2 cellular contexts compared by ENCODE assay signal in the genomic region with DNA sequence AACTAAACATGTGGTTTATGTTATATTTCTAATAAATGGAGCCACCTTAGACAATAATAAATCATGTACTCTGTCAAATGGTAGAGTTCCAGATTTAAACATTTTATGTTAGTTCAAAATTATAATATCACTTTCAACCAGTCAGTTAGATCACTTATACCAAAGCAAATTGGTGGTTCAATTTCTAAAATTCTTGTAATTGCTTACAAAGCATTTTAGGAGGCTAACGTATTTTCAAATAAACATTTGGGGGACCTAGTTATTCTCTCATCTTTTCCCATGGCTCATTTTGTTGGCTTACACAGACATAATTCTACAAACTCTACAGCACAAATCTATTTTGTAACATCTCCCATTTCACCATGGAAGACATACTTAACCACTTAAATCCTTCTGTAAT.
TF ChIP-seq lines count a peak whose summit lies in the region.

No MANE protein-coding gene starts in this region.

TF ChIP-seq in GM23338, 12 proteins besides CTCF, POLR2A, EP300 and RAD21:
- no peak for TF ChIP-seq EZH2 (IDR thresholded peaks at IDR 0.05; ENCODE audit: low read depth, unreplicated experiment)
- no peak for TF ChIP-seq ZNF331 (CRISPR knock-in tag; IDR thresholded peaks at IDR 0.05; ENCODE audit: low read depth)

TF ChIP-seq in IMR-90, 13 proteins besides CTCF, POLR2A, EP300 and RAD21:
- TF ChIP-seq RCOR1 (IDR thresholded peaks at IDR 0.05; ENCODE audit: insufficient replicate concordance, low read length) (no peak), MAZ (IDR thresholded peaks at IDR 0.05; ENCODE audit: borderline replicate concordance, low read depth, low read length) (no peak), MAFK (IDR thresholded peaks at IDR 0.05; ENCODE audit: low read depth, low read length) (peak; percentile 62), RFX5 (IDR thresholded peaks at IDR 0.05; ENCODE audit: low read depth, low read length) (no peak), MXI1 (IDR thresholded peaks at IDR 0.05; ENCODE audit: borderline replicate concordance, low read depth, low read length) (no peak)
TF ChIP-seq in IMR-90: peak in this region for 1.
